Comparison of ENCODE assay signal across 19 cellular contexts in genomic region chr7:53521638-53522184, GRCh38.
"Had no signal": no experiment of that assay in that cellular context is flagged by ENCODE, and none has a peak within 500 bp of the region (broad histone marks: within the 10 kb centered on the region; RNA-seq: fewer than 3 reads in every experiment).

No MANE protein-coding gene starts in this region.

- H3K27ac ChIP-seq: brain microvascular endothelial cell, KMS-11 had no signal

- H3K36me3 ChIP-seq: brain microvascular endothelial cell had no signal

- H3K27me3 ChIP-seq: brain microvascular endothelial cell had no signal

- DNase-seq: activated CD4-positive, alpha-beta T cell treated with anti-CD3 and anti-CD28 coated beads for 4 hours; activated CD8-positive, alpha-beta memory T cell treated with anti-CD3 and anti-CD28 coated beads, Interleukin-2, amount 50 U/mL, for 4 hours; activated CD8-positive, alpha-beta T cell treated with anti-CD3 and anti-CD28 coated beads for 36 hours; activated gamma-delta T cell treated with Interleukin-2 at 50 U/mL for 16 hours; activated naive CD4-positive, alpha-beta T cell treated with anti-CD3 and anti-CD28 coated beads, Interleukin-2, amount 10 ng/mL, durations not matched to agents 7 days and 5 days; activated naive CD8-positive, alpha-beta T cell treated with anti-CD3 and anti-CD28 coated beads for 36 hours; activated T-cell treated with anti-CD3 and anti-CD28 coated beads, Interleukin-2, amount 50 U/mL, for 72 hours; brain microvascular endothelial cell; cerebellar nuclear complex; NCI-H1092; NCI-H1436 treated with DMSO at 0.1 percent for 48 hours; NCI-H187; NCI-H2081 treated with DMSO at 0.1 percent for 48 hours; NCI-H774; NK-92 treated with Interleukin-12 subunit alpha and Interleukin-12 subunit beta, amount 100 ng/mL, for 24 hours; PC-3; SHP77 had no signal

- ATAC-seq: activated CD4-positive, CD25-positive, alpha-beta regulatory T cell treated with anti-CD3 and anti-CD28 coated beads, Interleukin-2, amount 50 U/mL, for 24 hours; activated CD8-positive, alpha-beta T cell treated with anti-CD3 and anti-CD28 coated beads for 36 hours; activated T-cell treated with anti-CD3 and anti-CD28 coated beads, Interleukin-2, amount 50 U/mL, for 72 hours; PC-3 had no signal
